In genomic region chr3:147099076-147099475, GRCh38 we compare ENCODE assay signal across 18 cellular contexts.
A peak's percentile ranks its signal among the peaks of the same experiment; 100 is the strongest.
DNase-seq lines count a peak whose midpoint lies in the region; ATAC-seq and TF ChIP-seq lines count a peak whose summit lies in the region.
"Had no signal": no experiment of that assay in that cellular context is flagged by ENCODE, and none has a peak within 500 bp of the region (broad histone marks: within the 10 kb centered on the region; RNA-seq: fewer than 3 reads in every experiment).

No MANE protein-coding gene starts in this region.

- H3K79me2 ChIP-seq in osteoblast (ENCODE audit: insufficient read depth, low read length) = no peaks in the 10 kb centered on the region

- H3K4me1 ChIP-seq in osteoblast (ENCODE audit: insufficient read depth, low read length) (no peaks in the 10 kb centered on the region), colonic mucosa (no peaks in the 10 kb centered on the region)
- H3K4me1 ChIP-seq: A549, BLaER1, HAP-1 had no signal

- H3K9ac ChIP-seq in colonic mucosa (ENCODE audit: low read depth in 2 of 2, low read length in 2 of 2) = no peak overlapping the region
- H3K9ac ChIP-seq: BLaER1 had no signal

- H4K20me1 ChIP-seq in osteoblast (ENCODE audit: insufficient read depth, low read length) = no peaks in the 10 kb centered on the region
- H4K20me1 ChIP-seq: BLaER1 had no signal

- no peak overlapping the region for H3K27ac ChIP-seq in osteoblast (ENCODE audit: low read depth, low read length)
- no peak overlapping the region for H3K27ac ChIP-seq in colonic mucosa
- H3K27ac ChIP-seq: 22Rv1, A549, BLaER1 had no signal

- H2AFZ ChIP-seq in osteoblast (ENCODE audit: low read length) = no peak overlapping the region

- no peaks in the 10 kb centered on the region for H3K36me3 ChIP-seq in osteoblast (ENCODE audit: insufficient read depth, low read length)
- no peaks in the 10 kb centered on the region for H3K36me3 ChIP-seq in colonic mucosa
- H3K36me3 ChIP-seq: BLaER1, HAP-1 had no signal

- intact Hi-C loops in colonic mucosa (cut with DNase I) = no loop called here

- no peak for ATAC-seq in GM21526 (IDR thresholded peaks at IDR 0.05; ENCODE audit: low FRiP score, unreplicated experiment)
- ATAC-seq: A549; CD8-positive, alpha-beta T cell had no signal

- H3K4me2 ChIP-seq in osteoblast (ENCODE audit: insufficient read depth, low read length) = no peak overlapping the region
- H3K4me2 ChIP-seq: A549, BLaER1 had no signal

- H3K4me3 ChIP-seq in osteoblast (ENCODE audit: insufficient read depth, low read length) (no peak overlapping the region), colonic mucosa (no peak overlapping the region)
- H3K4me3 ChIP-seq: A549, BLaER1, HAP-1 had no signal

- H3K9me3 ChIP-seq in osteoblast (ENCODE audit: low read depth, low read length) (no peaks in the 10 kb centered on the region), colonic mucosa (no peaks in the 10 kb centered on the region)
- H3K9me3 ChIP-seq: A549, BLaER1, HAP-1 had no signal

- DNase-seq in EH (ENCODE audit: low read depth) (peak; percentile 4), HCEC 1CT (peak; percentile 6), astrocyte of the hippocampus (ENCODE audit: low read depth, low spot score) (peak; percentile 2), osteoblast (ENCODE audit: insufficient read length, low spot score, missing footprints) (peak; percentile 78), colonic mucosa (no peak)
- DNase-seq in stimulated activated CD4-positive, alpha-beta T cell treated with anti-CD3 and anti-CD28 coated beads, Interleukin-4, amount 100 ng/mL, for 1 hour = no peak
- DNase-seq: AML-193; Calu3; CD8-positive, alpha-beta T cell; DMS79 treated with DMSO at 0.1 percent for 48 hours; EL; GOT3; KG1 had no signal

- H3K27me3 ChIP-seq in osteoblast (ENCODE audit: insufficient read depth, low read length) = no peaks in the 10 kb centered on the region
- H3K27me3 ChIP-seq in colonic mucosa = no peaks in the 10 kb centered on the region
- H3K27me3 ChIP-seq: BLaER1 had no signal

- TF ChIP-seq CTCF in osteoblast (IDR thresholded peaks at IDR 0.05; ENCODE audit: extremely low read depth, low read depth, low read length) (no peak), colonic mucosa (IDR thresholded peaks at IDR 0.05) (no peak)

Comparison
In these comparisons a context has a peak if more than half of its experiments do, and no peak if none do; other contexts are left out.
1. DNase-seq: peak in EH (single experiment), HCEC 1CT (single experiment), astrocyte of the hippocampus (single experiment) and osteoblast (single experiment); none in colonic mucosa (single experiment) and stimulated activated CD4-positive, alpha-beta T cell treated with anti-CD3 and anti-CD28 coated beads, Interleukin-4, amount 100 ng/mL, for 1 hour (single experiment).